In the genomic region with DNA sequence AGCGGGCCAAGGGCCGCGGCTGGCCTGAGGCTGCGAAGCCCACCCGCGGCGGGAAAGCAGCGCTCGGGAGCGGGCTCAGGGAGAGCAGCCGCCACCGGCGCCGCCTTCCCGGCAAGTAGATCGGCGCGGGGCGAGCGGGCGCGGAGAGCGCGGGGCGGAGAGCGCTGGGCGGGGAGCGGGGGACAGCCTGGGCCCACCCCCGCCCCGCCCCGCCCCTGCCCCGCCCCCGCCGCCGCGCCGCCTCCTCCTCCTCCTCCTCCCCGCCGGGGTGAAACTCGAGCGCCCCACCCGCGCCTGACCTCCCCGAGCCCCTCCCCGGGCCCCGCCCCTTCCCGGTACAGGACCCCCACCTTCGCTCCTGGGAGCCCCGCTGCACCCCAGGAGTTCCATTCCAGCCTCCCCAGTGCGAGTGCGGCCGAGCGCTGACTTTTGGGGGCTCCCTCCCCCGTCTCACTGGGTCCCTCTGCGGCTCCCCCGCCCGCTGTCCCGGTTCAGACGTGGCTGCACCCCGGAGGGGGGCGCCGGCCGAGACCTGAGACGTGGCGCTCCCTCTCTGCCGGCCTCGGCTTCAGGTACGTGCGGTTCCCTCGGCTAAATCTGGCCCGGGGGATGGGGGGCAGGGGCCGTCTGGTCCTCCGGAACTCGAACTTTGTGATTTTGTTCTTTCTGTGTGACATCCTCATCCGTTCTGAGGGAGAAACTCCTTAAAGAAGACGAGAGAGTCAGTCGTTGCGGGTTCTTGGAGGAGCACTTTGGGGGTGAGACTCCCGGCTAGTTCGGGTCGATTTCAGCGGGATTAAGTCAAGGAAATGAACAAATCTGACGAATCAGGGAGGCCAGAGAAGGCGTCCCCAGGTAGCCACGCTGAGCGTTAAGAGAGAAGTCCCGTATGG, we compare ENCODE assay signal across 1 cellular context.
TF ChIP-seq lines count a peak whose summit lies in the region.

A gene with protein sequence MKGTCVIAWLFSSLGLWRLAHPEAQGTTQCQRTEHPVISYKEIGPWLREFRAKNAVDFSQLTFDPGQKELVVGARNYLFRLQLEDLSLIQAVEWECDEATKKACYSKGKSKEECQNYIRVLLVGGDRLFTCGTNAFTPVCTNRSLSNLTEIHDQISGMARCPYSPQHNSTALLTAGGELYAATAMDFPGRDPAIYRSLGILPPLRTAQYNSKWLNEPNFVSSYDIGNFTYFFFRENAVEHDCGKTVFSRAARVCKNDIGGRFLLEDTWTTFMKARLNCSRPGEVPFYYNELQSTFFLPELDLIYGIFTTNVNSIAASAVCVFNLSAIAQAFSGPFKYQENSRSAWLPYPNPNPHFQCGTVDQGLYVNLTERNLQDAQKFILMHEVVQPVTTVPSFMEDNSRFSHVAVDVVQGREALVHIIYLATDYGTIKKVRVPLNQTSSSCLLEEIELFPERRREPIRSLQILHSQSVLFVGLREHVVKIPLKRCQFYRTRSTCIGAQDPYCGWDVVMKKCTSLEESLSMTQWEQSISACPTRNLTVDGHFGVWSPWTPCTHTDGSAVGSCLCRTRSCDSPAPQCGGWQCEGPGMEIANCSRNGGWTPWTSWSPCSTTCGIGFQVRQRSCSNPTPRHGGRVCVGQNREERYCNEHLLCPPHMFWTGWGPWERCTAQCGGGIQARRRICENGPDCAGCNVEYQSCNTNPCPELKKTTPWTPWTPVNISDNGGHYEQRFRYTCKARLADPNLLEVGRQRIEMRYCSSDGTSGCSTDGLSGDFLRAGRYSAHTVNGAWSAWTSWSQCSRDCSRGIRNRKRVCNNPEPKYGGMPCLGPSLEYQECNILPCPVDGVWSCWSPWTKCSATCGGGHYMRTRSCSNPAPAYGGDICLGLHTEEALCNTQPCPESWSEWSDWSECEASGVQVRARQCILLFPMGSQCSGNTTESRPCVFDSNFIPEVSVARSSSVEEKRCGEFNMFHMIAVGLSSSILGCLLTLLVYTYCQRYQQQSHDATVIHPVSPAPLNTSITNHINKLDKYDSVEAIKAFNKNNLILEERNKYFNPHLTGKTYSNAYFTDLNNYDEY (minus strand): TSS at position 117 of the 893 bp plus-strand sequence. CDS start 166,129 bp downstream, outside the sequence.

TF ChIP-seq in HEK293, 187 proteins besides CTCF, POLR2A, EP300 and RAD21 (continued from another document):
- no peak for TF ChIP-seq ZNF121 (tag by site-specific recombination; IDR thresholded peaks at IDR 0.05)
- no peak for TF ChIP-seq ZNF132 (tag by site-specific recombination; IDR thresholded peaks at IDR 0.05; ENCODE audit: borderline replicate concordance)
- TF ChIP-seq ZXDB (tag by site-specific recombination; IDR thresholded peaks at IDR 0.05) = no peak
- TF ChIP-seq ZNF394 (tag by site-specific recombination; IDR thresholded peaks at IDR 0.05; ENCODE audit: borderline replicate concordance) = no peak
- TF ChIP-seq, protein P1, sequence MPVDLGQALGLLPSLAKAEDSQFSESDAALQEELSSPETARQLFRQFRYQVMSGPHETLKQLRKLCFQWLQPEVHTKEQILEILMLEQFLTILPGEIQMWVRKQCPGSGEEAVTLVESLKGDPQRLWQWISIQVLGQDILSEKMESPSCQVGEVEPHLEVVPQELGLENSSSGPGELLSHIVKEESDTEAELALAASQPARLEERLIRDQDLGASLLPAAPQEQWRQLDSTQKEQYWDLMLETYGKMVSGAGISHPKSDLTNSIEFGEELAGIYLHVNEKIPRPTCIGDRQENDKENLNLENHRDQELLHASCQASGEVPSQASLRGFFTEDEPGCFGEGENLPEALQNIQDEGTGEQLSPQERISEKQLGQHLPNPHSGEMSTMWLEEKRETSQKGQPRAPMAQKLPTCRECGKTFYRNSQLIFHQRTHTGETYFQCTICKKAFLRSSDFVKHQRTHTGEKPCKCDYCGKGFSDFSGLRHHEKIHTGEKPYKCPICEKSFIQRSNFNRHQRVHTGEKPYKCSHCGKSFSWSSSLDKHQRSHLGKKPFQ (tag by site-specific recombination; IDR thresholded peaks at IDR 0.05) = no peak
- TF ChIP-seq, protein P2, sequence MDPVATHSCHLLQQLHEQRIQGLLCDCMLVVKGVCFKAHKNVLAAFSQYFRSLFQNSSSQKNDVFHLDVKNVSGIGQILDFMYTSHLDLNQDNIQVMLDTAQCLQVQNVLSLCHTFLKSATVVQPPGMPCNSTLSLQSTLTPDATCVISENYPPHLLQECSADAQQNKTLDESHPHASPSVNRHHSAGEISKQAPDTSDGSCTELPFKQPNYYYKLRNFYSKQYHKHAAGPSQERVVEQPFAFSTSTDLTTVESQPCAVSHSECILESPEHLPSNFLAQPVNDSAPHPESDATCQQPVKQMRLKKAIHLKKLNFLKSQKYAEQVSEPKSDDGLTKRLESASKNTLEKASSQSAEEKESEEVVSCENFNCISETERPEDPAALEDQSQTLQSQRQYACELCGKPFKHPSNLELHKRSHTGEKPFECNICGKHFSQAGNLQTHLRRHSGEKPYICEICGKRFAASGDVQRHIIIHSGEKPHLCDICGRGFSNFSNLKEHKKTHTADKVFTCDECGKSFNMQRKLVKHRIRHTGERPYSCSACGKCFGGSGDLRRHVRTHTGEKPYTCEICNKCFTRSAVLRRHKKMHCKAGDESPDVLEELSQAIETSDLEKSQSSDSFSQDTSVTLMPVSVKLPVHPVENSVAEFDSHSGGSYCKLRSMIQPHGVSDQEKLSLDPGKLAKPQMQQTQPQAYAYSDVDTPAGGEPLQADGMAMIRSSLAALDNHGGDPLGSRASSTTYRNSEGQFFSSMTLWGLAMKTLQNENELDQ (tag by site-specific recombination; IDR thresholded peaks at IDR 0.05; ENCODE audit: low read depth) = no peak
- no peak for TF ChIP-seq ZNF324 (tag by site-specific recombination; IDR thresholded peaks at IDR 0.05)
